Comparison of ENCODE assay signal across 21 cellular contexts in the genomic region with DNA sequence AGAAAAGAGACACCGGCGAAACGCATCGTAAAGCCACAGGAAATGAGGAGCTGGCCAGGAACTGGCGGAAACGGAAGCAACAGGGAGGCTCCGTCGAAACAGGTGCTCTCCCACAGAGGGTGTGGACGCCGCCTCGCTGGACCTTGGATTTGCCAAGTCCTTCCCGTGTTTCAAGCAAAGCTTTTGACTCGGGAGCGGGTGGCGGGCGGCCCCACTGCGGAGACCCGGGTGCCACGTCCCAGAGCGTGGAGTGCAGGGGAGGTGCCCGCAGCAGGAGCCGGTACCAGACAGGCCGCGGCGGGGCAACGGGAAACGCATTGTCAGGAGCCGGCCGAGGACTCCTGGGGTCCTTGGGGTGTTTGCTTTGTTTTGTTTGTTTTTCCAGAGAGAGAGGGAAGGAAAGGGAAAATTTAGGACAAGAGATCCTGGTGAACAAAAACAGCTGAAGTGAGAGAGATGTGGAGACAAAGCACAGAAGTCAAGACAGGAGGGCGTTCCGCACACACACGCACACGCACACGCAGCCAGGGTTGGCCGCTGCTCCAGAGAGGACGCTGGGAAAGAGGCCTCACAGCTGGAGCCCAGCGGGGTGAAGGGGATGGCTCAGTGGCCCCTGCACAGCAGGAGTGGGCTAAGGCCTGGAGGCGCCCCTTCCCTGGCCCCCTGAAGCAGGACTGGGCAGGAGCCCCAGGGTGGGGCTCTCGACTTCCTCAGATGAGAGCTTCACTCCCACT. TPM values are rescaled to one million over a fixed set of nuclear protein-coding genes. Genes with fewer than 3 reads are reported as not detected.
"Had no signal": no experiment of that assay in that cellular context is flagged by ENCODE, and none has a peak within 500 bp of the region (broad histone marks: within the 10 kb centered on the region; RNA-seq: fewer than 3 reads in every experiment).

No MANE protein-coding gene starts in this region.

- H3K4me1 Mint-ChIP-seq: stimulated activated naive B cell treated with anti-CD40 and anti-IgM and Interleukin-4, amounts not matched to agents 10 μg/mL and 1 μg/mL and 100 μg/mL, for 72 hours had no signal

- H3K27ac Mint-ChIP-seq: activated CD4-positive, alpha-beta memory T cell treated with anti-CD3 and anti-CD28 coated beads for 36 hours; stimulated activated naive B cell treated with anti-CD40 and anti-IgM and Interleukin-4, amounts not matched to agents 10 μg/mL and 1 μg/mL and 100 μg/mL, for 72 hours; T-cell had no signal

- H3K4me3 Mint-ChIP-seq: activated CD4-positive, alpha-beta memory T cell treated with anti-CD3 and anti-CD28 coated beads for 36 hours; activated T-cell treated with anti-CD3 and anti-CD28 coated beads, Interleukin-2, amount 50 U/mL, for 4 hours; stimulated activated naive B cell treated with anti-CD40 and anti-IgM and Interleukin-4, amounts not matched to agents 10 μg/mL and 1 μg/mL and 100 μg/mL, for 72 hours; T-cell had no signal

- DNase-seq: activated CD4-positive, alpha-beta memory T cell treated with anti-CD3 and anti-CD28 coated beads for 36 hours; activated CD4-positive, alpha-beta T cell treated with anti-CD3 and anti-CD28 coated beads for 1 hour; activated effector memory CD4-positive, alpha-beta T cell treated with anti-CD3 and anti-CD28 coated beads, Interleukin-2, amount 50 U/mL, for 16 hours; activated T-cell treated with anti-CD3 and anti-CD28 coated beads, Interleukin-2, amount 50 U/mL, for 4 hours; left colon; midbrain; posterior cingulate gyrus; stimulated activated CD4-positive, alpha-beta T cell treated with anti-CD3 and anti-CD28 coated beads, Interleukin-2, amount 100 ng/mL, for 48 hours; stimulated activated naive B cell treated with anti-CD40 and anti-IgM and Interleukin-4, amounts not matched to agents 10 μg/mL and 1 μg/mL and 100 μg/mL, for 72 hours; substantia nigra; T-cell; T-helper 9 cell; uterus had no signal

- FAIRE-seq: astrocyte, endometrium, islet of Langerhans had no signal

- H3K27me3 ChIP-seq: uterus had no signal

- H3K36me3 Mint-ChIP-seq: activated CD4-positive, alpha-beta memory T cell treated with anti-CD3 and anti-CD28 coated beads for 36 hours; stimulated activated naive B cell treated with anti-CD40 and anti-IgM and Interleukin-4, amounts not matched to agents 10 μg/mL and 1 μg/mL and 100 μg/mL, for 72 hours; T-cell had no signal

- ATAC-seq: activated T-cell treated with anti-CD3 and anti-CD28 coated beads, Interleukin-2, amount 50 U/mL, for 4 hours; esophagus mucosa; left colon; stimulated activated naive B cell treated with anti-CD40 and anti-IgM and Interleukin-4, amounts not matched to agents 10 μg/mL and 1 μg/mL and 100 μg/mL, for 72 hours; T-cell had no signal

- H3K4me3 ChIP-seq: lung, tibial nerve, uterus had no signal

- H3K9me3 Mint-ChIP-seq: activated CD4-positive, alpha-beta memory T cell treated with anti-CD3 and anti-CD28 coated beads for 36 hours; activated T-cell treated with anti-CD3 and anti-CD28 coated beads, Interleukin-2, amount 50 U/mL, for 4 hours; stimulated activated naive B cell treated with anti-CD40 and anti-IgM and Interleukin-4, amounts not matched to agents 10 μg/mL and 1 μg/mL and 100 μg/mL, for 72 hours; T-cell had no signal

- H3K36me3 ChIP-seq: neutrophil, tibial nerve, uterus had no signal

- H3K27ac ChIP-seq: neutrophil, tibial nerve, uterus had no signal

- H3K4me1 ChIP-seq: tibial nerve, uterus had no signal

- H3K9me3 ChIP-seq: neutrophil, uterus had no signal

RNA-seq across cellular contexts. Expression of a gene that starts 50.9 kb away (rescaled TPM):
- total RNA-seq: activated CD4-positive, alpha-beta memory T cell treated with anti-CD3 and anti-CD28 coated beads for 36 hours; activated T-cell treated with anti-CD3 and anti-CD28 coated beads, Interleukin-2, amount 50 U/mL, for 4 hours; esophagus mucosa; left colon; T-cell had no signal
- polyA plus RNA-seq: adipose tissue had no signal
